Comparison of ENCODE assay signal across 31 cellular contexts in the genomic region with DNA sequence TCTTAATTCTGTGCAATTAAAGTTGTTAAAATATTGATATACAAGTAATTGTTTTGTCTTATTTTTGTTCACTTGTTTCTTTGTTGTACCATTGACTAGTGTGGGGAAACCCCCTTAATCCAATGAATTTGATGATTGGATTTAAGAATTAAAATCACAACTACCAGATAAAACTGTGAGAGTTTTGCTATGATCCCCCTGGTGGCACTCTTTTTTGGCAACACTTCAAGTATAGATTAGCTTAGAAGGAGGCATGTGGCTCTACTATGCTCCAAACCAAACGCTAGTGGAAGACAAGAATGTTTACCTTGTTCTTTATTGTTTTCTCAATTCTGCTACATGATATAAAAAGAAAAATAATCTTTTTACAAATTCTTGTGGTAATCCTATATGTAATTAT.
"Had no signal": no experiment of that assay in that cellular context is flagged by ENCODE, and none has a peak within 500 bp of the region (broad histone marks: within the 10 kb centered on the region; RNA-seq: fewer than 3 reads in every experiment).

No MANE protein-coding gene starts in this region.

- H3K27ac Mint-ChIP-seq: activated CD8-positive, alpha-beta T cell treated with anti-CD3 and anti-CD28 coated beads, Interleukin-2, amount 10 ng/mL, durations not matched to agents 7 days and 5 days; activated naive CD4-positive, alpha-beta T cell treated with anti-CD3 and anti-CD28 coated beads, Interleukin-2, amount 50 U/mL, for 72 hours; activated naive CD8-positive, alpha-beta T cell treated with anti-CD3 and anti-CD28 coated beads, Interleukin-2, amount 50 U/mL, for 24 hours; activated T-cell treated with anti-CD3 and anti-CD28 coated beads, Interleukin-2, amount 50 U/mL, for 24 hours; activated T-helper 1 cell treated with anti-CD3 and anti-CD28 coated beads, Interleukin-12 subunit alpha, Interleukin-12 subunit beta, Interleukin-2, Interleukin-4 antibody, amounts not matched to agents 30 ng/mL and 10 ng/mL and 1 ng/mL, durations not matched to agents 14 hours and 24 hours and 36 hours; brain; T-helper 2 cell treated with Interferon-gamma antibody and Interleukin-4, amounts not matched to agents 5 μg/mL and 100 μg/mL, for 36 hours; WTC11 had no signal

- H3K4me2 ChIP-seq: SK-N-SH had no signal

- H3K9ac ChIP-seq: SK-N-SH had no signal

- H3K9me3 ChIP-seq: ascending aorta, SJCRH30, SK-N-SH had no signal

- H3K27me3 ChIP-seq: ascending aorta, SJCRH30 had no signal

- H3K27ac ChIP-seq: ascending aorta, SJCRH30 had no signal

- H3K27me3 Mint-ChIP-seq: activated naive CD8-positive, alpha-beta T cell treated with anti-CD3 and anti-CD28 coated beads, Interleukin-2, amount 50 U/mL, for 24 hours; activated T-cell treated with anti-CD3 and anti-CD28 coated beads, Interleukin-2, amount 50 U/mL, for 24 hours; central memory CD8-positive, alpha-beta T cell had no signal

- H3K4me1 Mint-ChIP-seq: activated naive CD8-positive, alpha-beta T cell treated with anti-CD3 and anti-CD28 coated beads, Interleukin-2, amount 50 U/mL, for 24 hours; brain; central memory CD8-positive, alpha-beta T cell; WTC11 had no signal

- H3K9me3 Mint-ChIP-seq: activated T-cell treated with anti-CD3 and anti-CD28 coated beads, Interleukin-2, amount 50 U/mL, for 24 hours; T-helper 2 cell treated with Interferon-gamma antibody and Interleukin-4, amounts not matched to agents 5 μg/mL and 100 μg/mL, for 36 hours; WTC11 had no signal

- H3K9me2 ChIP-seq: SK-N-SH had no signal

- ATAC-seq: activated CD8-positive, alpha-beta T cell treated with anti-CD3 and anti-CD28 coated beads, Interleukin-2, amount 10 ng/mL, durations not matched to agents 7 days and 5 days; activated naive CD4-positive, alpha-beta T cell treated with anti-CD3 and anti-CD28 coated beads, Interleukin-2, amount 50 U/mL, for 72 hours; activated naive CD8-positive, alpha-beta T cell treated with anti-CD3 and anti-CD28 coated beads, Interleukin-2, amount 50 U/mL, for 24 hours; Panc1; Right ventricle myocardium inferior; WTC11 had no signal

- DNase-seq: activated CD4-positive, alpha-beta T cell treated with anti-CD3 and anti-CD28 coated beads for 48 hours; activated CD4-positive, alpha-beta T cell treated with anti-CD3 and anti-CD28 coated beads, Interleukin-2, amount 50 U/mL, for 4 hours; activated CD4-positive, CD25-positive, alpha-beta regulatory T cell treated with anti-CD3 and anti-CD28 coated beads, Interleukin-2, amount 50 U/mL, for 72 hours; activated CD8-positive, alpha-beta T cell treated with anti-CD3 and anti-CD28 coated beads, Interleukin-2, amount 10 ng/mL, durations not matched to agents 7 days and 5 days; activated effector memory CD4-positive, alpha-beta T cell treated with Interleukin-2 at 50 U/mL for 16 hours; activated naive CD4-positive, alpha-beta T cell treated with Interleukin-2 at 50 U/mL for 16 hours; activated naive CD8-positive, alpha-beta T cell treated with anti-CD3 and anti-CD28 coated beads, Interleukin-2, amount 50 U/mL, for 24 hours; activated T-cell treated with anti-CD3 and anti-CD28 coated beads, Interleukin-2, amount 50 U/mL, for 24 hours; amniotic stem cell; Kasumi-1; KBM-7; NCI-H1105 treated with DMSO at 0.1 percent for 48 hours; NCI-H1436 treated with DMSO at 0.1 percent for 48 hours; NCI-H187; NCI-H2081; NCI-H2227 treated with DMSO at 0.1 percent for 48 hours; NCI-H446 treated with DMSO at 0.1 percent for 48 hours; NCI-H526 treated with DMSO at 0.1 percent for 48 hours; RPMI8226; SJCRH30; SK-N-SH; SW 1271 had no signal

- H3K4me3 Mint-ChIP-seq: activated CD8-positive, alpha-beta T cell treated with anti-CD3 and anti-CD28 coated beads, Interleukin-2, amount 10 ng/mL, durations not matched to agents 7 days and 5 days; activated naive CD8-positive, alpha-beta T cell treated with anti-CD3 and anti-CD28 coated beads, Interleukin-2, amount 50 U/mL, for 24 hours; activated T-cell treated with anti-CD3 and anti-CD28 coated beads, Interleukin-2, amount 50 U/mL, for 24 hours; activated T-helper 1 cell treated with anti-CD3 and anti-CD28 coated beads, Interleukin-12 subunit alpha, Interleukin-12 subunit beta, Interleukin-2, Interleukin-4 antibody, amounts not matched to agents 30 ng/mL and 10 ng/mL and 1 ng/mL, durations not matched to agents 14 hours and 24 hours and 36 hours; brain; central memory CD8-positive, alpha-beta T cell; T-helper 2 cell treated with Interferon-gamma antibody and Interleukin-4, amounts not matched to agents 5 μg/mL and 100 μg/mL, for 36 hours; WTC11 had no signal

- H3K36me3 Mint-ChIP-seq: activated naive CD4-positive, alpha-beta T cell treated with anti-CD3 and anti-CD28 coated beads, Interleukin-2, amount 50 U/mL, for 72 hours; brain; WTC11 had no signal

- H3K36me3 ChIP-seq: ascending aorta, SJCRH30 had no signal

- H3K4me3 ChIP-seq: ascending aorta, SJCRH30 had no signal

- H3K4me1 ChIP-seq: ascending aorta, SJCRH30 had no signal
